ENCODE assay signal across 27 cellular contexts in genomic region chr21:46555678-46556077, GRCh38. TPM values are rescaled to one million over a fixed set of nuclear protein-coding genes. Genes with fewer than 3 reads are reported as not detected.
DNase-seq lines count a peak whose midpoint lies in the region; ATAC-seq and TF ChIP-seq lines count a peak whose summit lies in the region.
"Had no signal": no experiment of that assay in that cellular context is flagged by ENCODE, and none has a peak within 500 bp of the region (broad histone marks: within the 10 kb centered on the region; RNA-seq: fewer than 3 reads in every experiment).

No MANE protein-coding gene starts in this region.

- TF ChIP-seq CTCF in natural killer cell (IDR thresholded peaks at IDR 0.05): no peak
- TF ChIP-seq CTCF in endothelial cell (IDR thresholded peaks at IDR 0.05; ENCODE audit: unreplicated experiment): no peak
- no peak for TF ChIP-seq CTCF in lower leg skin (IDR thresholded peaks at IDR 0.05)
- TF ChIP-seq CTCF in uterus (IDR thresholded peaks at IDR 0.05): no peak

- no peaks in the 10 kb centered on the region for H3K36me3 ChIP-seq in uterus
- H3K36me3 ChIP-seq: ovary had no signal

- H3K4me1 Mint-ChIP-seq in natural killer cell (peaks cover 48 to 67% of the 10 kb centered on the region in 2 donors), endothelial cell (ENCODE audit: unreplicated experiment) (peaks cover 30% of the 10 kb centered on the region)
- peaks cover 27 to 33% of the 10 kb centered on the region in 2 donors for H3K4me1 Mint-ChIP-seq in natural killer cell treated with Interleukin-12 subunit alpha and Interleukin-12 subunit beta and Interleukin-15 and Interleukin-18, amount 100 ng/mL, for 72 hours (ENCODE audit: low read depth in 2 of 2)

- H3K4me3 ChIP-seq in lower leg skin (ENCODE audit: low read depth, poor library complexity, severe bottlenecking) (no peak overlapping the region), uterus (no peak overlapping the region)
- H3K4me3 ChIP-seq: breast epithelium, ovary, spleen had no signal

- DNase-seq in natural killer cell: no peak
- no peak for DNase-seq in natural killer cell treated with Interleukin-12 subunit alpha and Interleukin-12 subunit beta and Interleukin-15 and Interleukin-18, amount 100 ng/mL, for 72 hours (ENCODE audit: low spot score)
- DNase-seq in endothelial cell (ENCODE audit: low spot score): no peak
- DNase-seq in islet precursor cell: peak; percentile 46
- DNase-seq in NCI-H146 (lab: John Stamatoyannopoulos, UW): no peak
- no peak for DNase-seq in lower leg skin (ENCODE audit: low spot score in 2 of 2)
- no peak for DNase-seq in uterus
- DNase-seq: activated CD4-positive, alpha-beta T cell treated with anti-CD3 and anti-CD28 coated beads for 36 hours; activated naive CD4-positive, alpha-beta T cell treated with anti-CD3 and anti-CD28 coated beads for 36 hours; activated T-cell treated with anti-CD3 and anti-CD28 coated beads, Interleukin-2, amount 50 U/mL, for 48 hours; Calu3; effector CD8-positive, alpha-beta T cell; erythroblast; HCEC 1CT; left colon; NCI-H1417; NCI-H2081; NCI-H2227 treated with DMSO at 0.1 percent for 48 hours; ovary; stimulated activated CD4-positive, alpha-beta T cell treated with anti-CD3 and anti-CD28 coated beads, Interleukin-4, amount 100 ng/mL, for 1 hour; substantia nigra had no signal

- intact Hi-C loops in natural killer cell (cut with micrococcal nuclease) (no loop called here), lower leg skin (cut with DNase I; ENCODE audit: low total_unique reads) (no loop called here), uterus (cut with DNase I; ENCODE audit: low total_unique reads) (no loop called here)

- WGBS in lower leg skin, 2 donors: 90 to 91% methylated on average over 16 of the region's 16 CpGs

- H3K9me3 Mint-ChIP-seq in natural killer cell (no peaks in the 10 kb centered on the region), endothelial cell (ENCODE audit: unreplicated experiment) (no peaks in the 10 kb centered on the region)
- no peaks in the 10 kb centered on the region for H3K9me3 Mint-ChIP-seq in natural killer cell treated with Interleukin-12 subunit alpha and Interleukin-12 subunit beta and Interleukin-15 and Interleukin-18, amount 100 ng/mL, for 72 hours
- H3K9me3 Mint-ChIP-seq: activated naive CD4-positive, alpha-beta T cell treated with anti-CD3 and anti-CD28 coated beads for 36 hours; stimulated activated effector memory CD8-positive, alpha-beta T cell treated with anti-CD3 and anti-CD28 coated beads, Interleukin-12 subunit alpha, Interleukin-12 subunit beta, amount 100 ng/mL, for 72 hours; type B pancreatic cell had no signal

- H3K27ac ChIP-seq in uterus: no peak overlapping the region
- H3K27ac ChIP-seq: breast epithelium, KMS-11, ovary had no signal

- no peaks in the 10 kb centered on the region for H3K4me1 ChIP-seq in uterus
- H3K4me1 ChIP-seq: breast epithelium had no signal

- no peaks in the 10 kb centered on the region for H3K9me3 ChIP-seq in uterus
- H3K9me3 ChIP-seq: breast epithelium, ovary, spleen had no signal

- TF ChIP-seq POLR2A in lower leg skin (IDR thresholded peaks at IDR 0.05) (no peak), uterus (IDR thresholded peaks at IDR 0.05) (no peak)

- no peak for ATAC-seq in natural killer cell
- ATAC-seq in natural killer cell treated with Interleukin-12 subunit alpha and Interleukin-12 subunit beta and Interleukin-15 and Interleukin-18, amount 100 ng/mL, for 72 hours: no peak
- ATAC-seq: activated CD4-positive, alpha-beta T cell treated with anti-CD3 and anti-CD28 coated beads for 36 hours; left colon; stimulated activated effector memory CD8-positive, alpha-beta T cell treated with anti-CD3 and anti-CD28 coated beads, Interleukin-12 subunit alpha, Interleukin-12 subunit beta, amount 100 ng/mL, for 72 hours had no signal

- H3K4me3 Mint-ChIP-seq in natural killer cell (no peak overlapping the region), endothelial cell (ENCODE audit: unreplicated experiment) (peak overlapping the region; percentile 31)
- H3K4me3 Mint-ChIP-seq in natural killer cell treated with Interleukin-12 subunit alpha and Interleukin-12 subunit beta and Interleukin-15 and Interleukin-18, amount 100 ng/mL, for 72 hours: no peak overlapping the region
- H3K4me3 Mint-ChIP-seq: activated CD4-positive, alpha-beta T cell treated with anti-CD3 and anti-CD28 coated beads for 36 hours; activated naive CD4-positive, alpha-beta T cell treated with anti-CD3 and anti-CD28 coated beads for 36 hours; stimulated activated effector memory CD8-positive, alpha-beta T cell treated with anti-CD3 and anti-CD28 coated beads, Interleukin-12 subunit alpha, Interleukin-12 subunit beta, amount 100 ng/mL, for 72 hours; type B pancreatic cell had no signal

- H3K27me3 Mint-ChIP-seq in natural killer cell (ENCODE audit: low read depth in 2 of 2) (no peaks in the 10 kb centered on the region), endothelial cell (ENCODE audit: unreplicated experiment) (peaks cover 6% of the 10 kb centered on the region)
- no peaks in the 10 kb centered on the region for H3K27me3 Mint-ChIP-seq in natural killer cell treated with Interleukin-12 subunit alpha and Interleukin-12 subunit beta and Interleukin-15 and Interleukin-18, amount 100 ng/mL, for 72 hours
- H3K27me3 Mint-ChIP-seq: activated CD4-positive, alpha-beta T cell treated with anti-CD3 and anti-CD28 coated beads for 36 hours; type B pancreatic cell had no signal

- H3K27me3 ChIP-seq in uterus: no peaks in the 10 kb centered on the region
- H3K27me3 ChIP-seq: breast epithelium, ovary, spleen had no signal

- H3K27ac Mint-ChIP-seq in natural killer cell (peak overlapping the region; percentile 32 to 56), endothelial cell (ENCODE audit: unreplicated experiment) (peak overlapping the region; percentile 88)
- no peak overlapping the region for H3K27ac Mint-ChIP-seq in natural killer cell treated with Interleukin-12 subunit alpha and Interleukin-12 subunit beta and Interleukin-15 and Interleukin-18, amount 100 ng/mL, for 72 hours
- H3K27ac Mint-ChIP-seq: activated CD4-positive, alpha-beta T cell treated with anti-CD3 and anti-CD28 coated beads for 36 hours; activated naive CD4-positive, alpha-beta T cell treated with anti-CD3 and anti-CD28 coated beads for 36 hours; stimulated activated effector memory CD8-positive, alpha-beta T cell treated with anti-CD3 and anti-CD28 coated beads, Interleukin-12 subunit alpha, Interleukin-12 subunit beta, amount 100 ng/mL, for 72 hours; type B pancreatic cell had no signal

- H3K36me3 Mint-ChIP-seq in natural killer cell (no peaks in the 10 kb centered on the region), endothelial cell (ENCODE audit: low read depth, unreplicated experiment) (peaks cover 49% of the 10 kb centered on the region)
- no peaks in the 10 kb centered on the region for H3K36me3 Mint-ChIP-seq in natural killer cell treated with Interleukin-12 subunit alpha and Interleukin-12 subunit beta and Interleukin-15 and Interleukin-18, amount 100 ng/mL, for 72 hours

RNA-seq across cellular contexts. Expression of gene S100B, which starts 49.2 kb away (rescaled TPM):
- total RNA-seq in natural killer cell (10 to 100 TPM in 1 of 3 donors, 1 to 10 TPM in 1, not detected in 1; 4.0 to 58.9 TPM), endothelial cell (ENCODE audit: unreplicated experiment) (0.54 TPM), lower leg skin (10 to 100 TPM in 3 of 4 donors, 1 to 10 TPM in 1; 5.4 to 18.3 (median 13.7) TPM), uterus (10 to 100 TPM in 1 of 4 donors, 1 to 10 TPM in 1, not detected in 2; 1.8 to 18.2 TPM)
- not detected for total RNA-seq in natural killer cell treated with Interleukin-12 subunit alpha and Interleukin-12 subunit beta and Interleukin-15 and Interleukin-18, amount 100 ng/mL, for 72 hours
- total RNA-seq: activated CD4-positive, alpha-beta T cell treated with anti-CD3 and anti-CD28 coated beads for 36 hours; Calu3; fibroblast of villous mesenchyme had no signal

Comparison
In these comparisons a context has a peak if more than half of its experiments do, and no peak if none do; other contexts are left out.
1. H3K27ac Mint-ChIP-seq: peak in natural killer cell (2 of 2) and endothelial cell (single experiment); none in natural killer cell treated with Interleukin-12 subunit alpha and Interleukin-12 subunit beta and Interleukin-15 and Interleukin-18, amount 100 ng/mL, for 72 hours (0 of 2).